Comparison of ENCODE assay signal across 8 cellular contexts in the genomic region with DNA sequence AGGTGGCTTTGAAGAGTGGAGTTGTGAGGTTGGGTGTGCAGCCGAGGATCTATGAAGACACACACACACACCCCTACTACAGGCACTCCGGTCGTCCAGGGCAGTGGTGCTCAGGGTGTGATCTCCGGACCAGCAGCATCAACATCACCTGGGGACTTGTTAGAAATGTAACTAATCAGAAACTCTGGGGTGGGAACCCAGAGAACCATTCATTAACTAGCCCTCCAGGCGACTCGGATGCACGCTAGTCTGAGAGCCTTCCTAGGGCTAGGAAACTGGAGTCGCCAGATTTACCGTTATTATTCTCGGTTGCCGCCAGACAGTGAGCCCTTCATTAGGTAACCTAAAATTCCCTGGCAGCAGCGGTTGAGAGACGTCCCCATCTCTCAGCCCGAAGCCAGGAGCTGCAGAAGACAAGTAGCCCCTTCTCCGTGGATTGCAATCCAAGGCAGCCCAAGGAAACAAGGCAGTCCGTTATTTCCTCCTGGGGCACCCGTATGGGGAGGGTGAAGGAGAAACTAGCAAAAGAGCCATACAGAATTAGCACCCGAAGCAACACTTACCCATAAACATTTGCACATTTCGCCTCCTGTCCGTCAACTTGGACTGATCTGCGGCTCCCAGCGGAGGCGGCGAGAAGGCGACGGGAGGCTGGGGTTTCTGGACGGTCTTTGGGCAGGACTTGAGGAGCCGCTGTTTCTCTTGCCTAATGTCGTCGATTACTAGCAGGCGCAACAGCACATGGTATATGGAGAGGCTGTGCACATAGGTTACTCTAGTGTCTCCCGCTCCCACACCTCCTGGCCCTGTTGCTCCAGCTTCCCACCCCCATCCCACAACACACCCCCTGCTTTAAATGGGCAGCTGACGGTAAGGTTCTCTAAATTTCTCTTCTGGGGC. TPM values are rescaled to one million over a fixed set of nuclear protein-coding genes. Genes with fewer than 3 reads are reported as not detected.
DNase-seq lines count a peak whose midpoint lies in the region; ATAC-seq lines count a peak whose summit lies in the region.

No MANE protein-coding gene starts in this region.

- H3K4me3 ChIP-seq in ectodermal cell (ENCODE audit: insufficient read depth, low read depth, low read length) = peak overlapping the region; percentile 64

- peak; percentile 23 for ATAC-seq in HG02588 (IDR thresholded peaks at IDR 0.05; ENCODE audit: unreplicated experiment)

- DNase-seq in NCI-H748 (lab: John Stamatoyannopoulos, UW; ENCODE audit: unreplicated experiment) = peak; percentile 28
- no peak for DNase-seq in NCI-H748 treated with DMSO at 0.1 percent for 48 hours (lab: John Stamatoyannopoulos, UW)
- peak; percentile 78 for DNase-seq in RPMI7951 (ENCODE audit: low read depth)
- DNase-seq in midbrain (lab: John Stamatoyannopoulos, UW) = peak; percentile 22
- no peak for DNase-seq in NCI-H187 treated with DMSO at 0.1 percent for 48 hours (lab: John Stamatoyannopoulos, UW)
- no peak for DNase-seq in NAMALWA (ENCODE audit: low spot score)

- WGBS in ectodermal cell, 2 experiments = 2% methylated on average over 31 to 32 of the region's 33 CpGs

- H3K36me3 ChIP-seq in ectodermal cell (ENCODE audit: control insufficient read depth, insufficient read depth, low read length) = peaks cover 3% of the 10 kb centered on the region

- peaks cover 23% of the 10 kb centered on the region for H3K4me1 ChIP-seq in ectodermal cell (ENCODE audit: control insufficient read depth, insufficient read depth, low read length)

- H3K9me3 ChIP-seq in ectodermal cell (ENCODE audit: control insufficient read depth, low read length) = no peaks in the 10 kb centered on the region

- H3K27ac ChIP-seq in ectodermal cell (ENCODE audit: insufficient read depth, low read depth, low read length, poor library complexity, severe bottlenecking) = no peak overlapping the region

- H3K27me3 ChIP-seq in ectodermal cell (ENCODE audit: control insufficient read depth, insufficient read depth, low read length, poor library complexity, severe bottlenecking) = peaks cover 46% of the 10 kb centered on the region

RNA-seq across cellular contexts. Expression of a gene that starts 2.9 kb away (rescaled TPM):
- total RNA-seq in RPMI7951 (2014; rRNA removed; shearing (Covaris generic)) = 16.9 and 21.0 TPM in 2 replicates
- polyA plus RNA-seq in ectodermal cell (2013, experiment 1 of 4) = 90.1 TPM
- 85.7 TPM for polyA plus RNA-seq in ectodermal cell (2013, experiment 2 of 4)
- 62.9 TPM for polyA plus RNA-seq in ectodermal cell (2013, experiment 3 of 4)
- 55.3 TPM for polyA plus RNA-seq in ectodermal cell (2013, experiment 4 of 4)

Comparison
In these comparisons a context has a peak if more than half of its experiments do, and no peak if none do; other contexts are left out.
1. DNase-seq: peak in NCI-H748 (single experiment), RPMI7951 (single experiment) and midbrain (single experiment); none in NCI-H748 treated with DMSO at 0.1 percent for 48 hours (single experiment), NCI-H187 treated with DMSO at 0.1 percent for 48 hours (single experiment) and NAMALWA (single experiment).